Comparison of ENCODE assay signal across 24 cellular contexts in the genomic region with DNA sequence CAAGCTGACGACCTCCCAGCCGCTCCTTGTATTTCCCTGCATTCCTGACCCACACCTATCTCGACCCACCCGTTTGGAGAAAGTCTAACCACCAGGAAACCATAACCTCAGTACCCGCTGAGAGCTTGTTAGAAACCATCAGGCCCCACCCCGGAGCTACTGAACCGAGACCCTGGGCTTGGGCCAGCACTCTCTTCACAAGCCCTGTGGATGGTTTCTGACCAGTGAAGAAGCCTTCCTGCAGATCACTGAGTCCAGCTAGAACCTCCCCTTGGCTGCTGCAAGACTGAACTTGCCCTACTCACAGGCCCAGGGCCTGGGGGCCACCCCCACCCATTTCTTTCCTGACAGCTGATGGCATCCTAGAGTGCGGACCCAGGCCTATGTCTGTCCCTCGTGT.
"Had no signal": no experiment of that assay in that cellular context is flagged by ENCODE, and none has a peak within 500 bp of the region (broad histone marks: within the 10 kb centered on the region; RNA-seq: fewer than 3 reads in every experiment).

No MANE protein-coding gene starts in this region.

- H3K4me1 Mint-ChIP-seq: mesothelial cell of epicardium had no signal

- H3K9me3 Mint-ChIP-seq: natural killer cell treated with Interleukin-12 subunit alpha and Interleukin-12 subunit beta and Interleukin-15 and Interleukin-18, amount 100 ng/mL, for 72 hours; stimulated activated naive CD8-positive, alpha-beta T cell treated with anti-CD3 and anti-CD28 coated beads, Interleukin-15, amount 100 ng/mL, for 72 hours had no signal

- ATAC-seq: natural killer cell treated with Interleukin-12 subunit alpha and Interleukin-12 subunit beta and Interleukin-15 and Interleukin-18, amount 100 ng/mL, for 72 hours; right cardiac atrium; stimulated activated memory B cell treated with anti-CD40 and anti-IgM and Interleukin-4, amounts not matched to agents 10 μg/mL and 1 μg/mL and 100 μg/mL, for 72 hours had no signal

- DNase-seq: hippocampal formation; kidney; left ventricle myocardium inferior; mesendoderm; naive B cell; ovary; retina; right cardiac atrium; stimulated activated CD4-positive, alpha-beta T cell treated with anti-CD3 and anti-CD28 coated beads, Interleukin-1b, Interleukin-23, amount 100 ng/mL, for 48 hours; stimulated activated CD4-positive, alpha-beta T cell treated with anti-CD3 and anti-CD28 coated beads, Interleukin-2, amount 100 ng/mL, for 48 hours; stimulated activated CD4-positive, alpha-beta T cell treated with anti-CD3 and anti-CD28 coated beads, Interleukin-4, amount 100 ng/mL, for 4 hours; stimulated activated CD8-positive, alpha-beta memory T cell treated with anti-CD3 and anti-CD28 coated beads, Interleukin-4, amount 100 ng/mL, for 48 hours; stimulated activated naive CD4-positive, alpha-beta T cell treated with Interleukin-2 at 50 U/mL for 16 hours; stimulated activated naive CD8-positive, alpha-beta T cell treated with anti-CD3 and anti-CD28 coated beads, Interleukin-15, amount 100 ng/mL, for 72 hours; substantia nigra; transverse colon; upper lobe of left lung had no signal

- H3K9me3 ChIP-seq: left ventricle myocardium inferior, ovary, prostate gland, transverse colon, upper lobe of left lung, vagina had no signal

- H3K27ac Mint-ChIP-seq: mesothelial cell of epicardium; stimulated activated memory B cell treated with anti-CD40 and anti-IgM and Interleukin-4, amounts not matched to agents 10 μg/mL and 1 μg/mL and 100 μg/mL, for 72 hours had no signal

- H3K36me3 Mint-ChIP-seq: natural killer cell treated with Interleukin-12 subunit alpha and Interleukin-12 subunit beta and Interleukin-15 and Interleukin-18, amount 100 ng/mL, for 72 hours had no signal

- H3K27me3 Mint-ChIP-seq: naive B cell; stimulated activated memory B cell treated with anti-CD40 and anti-IgM and Interleukin-4, amounts not matched to agents 10 μg/mL and 1 μg/mL and 100 μg/mL, for 72 hours; stimulated activated naive CD8-positive, alpha-beta T cell treated with anti-CD3 and anti-CD28 coated beads, Interleukin-15, amount 100 ng/mL, for 72 hours had no signal

- H3K4me2 ChIP-seq: smooth muscle cell had no signal

- H3K4me3 Mint-ChIP-seq: mesothelial cell of epicardium; naive B cell; stimulated activated memory B cell treated with anti-CD40 and anti-IgM and Interleukin-4, amounts not matched to agents 10 μg/mL and 1 μg/mL and 100 μg/mL, for 72 hours; stimulated activated naive CD8-positive, alpha-beta T cell treated with anti-CD3 and anti-CD28 coated beads, Interleukin-15, amount 100 ng/mL, for 72 hours had no signal

- H3K4me3 ChIP-seq: left ventricle myocardium inferior, lung, ovary, prostate gland, smooth muscle cell, transverse colon, upper lobe of left lung, vagina had no signal

- FAIRE-seq: kidney had no signal

- H3K27me3 ChIP-seq: ovary, transverse colon, upper lobe of left lung, vagina had no signal

- H3K27ac ChIP-seq: left ventricle myocardium inferior, ovary, prostate gland, transverse colon, upper lobe of left lung, vagina had no signal

- H3K4me1 ChIP-seq: left ventricle myocardium inferior, prostate gland, transverse colon, upper lobe of left lung, vagina had no signal

- H3K36me3 ChIP-seq: ovary, prostate gland, transverse colon had no signal
